In genomic region chr12:6821271-6821673, GRCh38 we compare ENCODE assay signal across 1 cellular context.
TF ChIP-seq lines count a peak whose summit lies in the region.

No MANE protein-coding gene starts in this region.

TF ChIP-seq in K562, 482 proteins besides CTCF, POLR2A, EP300 and RAD21:
- TF ChIP-seq MIER1 (IDR thresholded peaks at IDR 0.05; ENCODE audit: low read depth) (no peak), KDM5B (IDR thresholded peaks at IDR 0.05; ENCODE audit: insufficient replicate concordance, low read depth, low read length) (peak; percentile 35), PHF8 (IDR thresholded peaks at IDR 0.05; ENCODE audit: borderline replicate concordance, low read length) (peak; percentile 4; the same call in 1 of the 2 replicates), SPI1 (IDR thresholded peaks at IDR 0.05; ENCODE audit: borderline replicate concordance, low read depth, low read length) (peak; percentile 71; the same call in 1 of the 2 replicates), BRF2 (IDR thresholded peaks at IDR 0.05; ENCODE audit: borderline replicate concordance, insufficient read depth, insufficient read length) (no peak)
